Comparison of ENCODE assay signal across 19 cellular contexts in the genomic region with DNA sequence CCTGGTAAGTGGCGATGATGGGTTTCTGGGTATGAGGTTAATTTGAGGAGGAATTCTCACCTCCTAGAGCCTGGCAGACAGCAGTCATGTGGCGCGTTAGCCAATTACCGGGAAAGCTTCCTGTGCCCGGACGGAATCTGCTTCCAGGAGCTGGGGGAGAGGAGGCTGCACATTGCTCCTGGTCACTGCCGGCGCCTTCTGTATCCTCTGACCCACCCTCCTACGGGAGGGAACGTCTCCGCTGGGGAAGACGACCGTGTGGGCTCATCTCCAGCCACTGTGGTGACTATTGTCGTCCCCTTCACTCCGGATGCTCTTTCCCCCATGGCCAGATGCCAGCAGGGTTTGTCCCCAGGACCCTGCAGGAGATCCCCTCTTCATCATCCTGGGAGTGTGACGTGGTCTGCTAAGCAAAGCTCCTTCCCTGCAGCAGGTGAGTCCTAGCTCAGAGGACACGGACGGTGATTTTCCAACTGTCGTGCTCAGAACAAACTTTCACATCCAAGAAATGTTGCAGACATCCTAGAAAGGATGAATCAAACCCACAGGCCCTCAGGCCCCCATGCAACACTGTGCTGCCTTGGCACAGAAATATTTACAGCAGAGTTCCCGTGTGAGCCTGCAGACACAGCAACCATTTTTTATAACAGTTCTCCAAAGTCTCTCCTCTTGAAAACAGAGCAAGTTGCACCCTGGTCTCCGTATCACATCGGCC. TPM values are rescaled to one million over a fixed set of nuclear protein-coding genes. Genes with fewer than 3 reads are reported as not detected.
A peak's percentile ranks its signal among the peaks of the same experiment; 100 is the strongest.
DNase-seq lines count a peak whose midpoint lies in the region; ATAC-seq and TF ChIP-seq lines count a peak whose summit lies in the region.
"Had no signal": no experiment of that assay in that cellular context is flagged by ENCODE, and none has a peak within 500 bp of the region (broad histone marks: within the 10 kb centered on the region; RNA-seq: fewer than 3 reads in every experiment).

No MANE protein-coding gene starts in this region.

- peak; percentile 25 for DNase-seq in AG10803 (ENCODE audit: low read depth)
- peak; percentile 22 for DNase-seq in ELR (ENCODE audit: low read depth)
- peak; percentile 15 for DNase-seq in colonic mucosa
- peak; percentile 34 for DNase-seq in lower lobe of right lung
- DNase-seq in NCI-H526 (lab: John Stamatoyannopoulos, UW) = no peak
- no peak for DNase-seq in putamen (ENCODE audit: low spot score)
- no peak for DNase-seq in activated effector memory CD4-positive, alpha-beta T cell treated with Interleukin-2 at 50 U/mL for 16 hours
- DNase-seq: activated naive CD4-positive, alpha-beta T cell treated with anti-CD3 and anti-CD28 coated beads, Interleukin-2, amount 10 ng/mL, durations not matched to agents 7 days and 5 days; Caco-2; NCI-H1930; NCI-H446 treated with DMSO at 0.1 percent for 48 hours; stimulated activated CD4-positive, alpha-beta T cell treated with anti-CD3 and anti-CD28 coated beads, Interleukin-2, amount 100 ng/mL, for 24 hours; stimulated activated naive CD4-positive, alpha-beta T cell treated with Interleukin-2 at 50 U/mL for 16 hours; T-cell; transverse colon had no signal

- no peak for TF ChIP-seq CTCF in AG10803 (conservative IDR thresholded peaks at IDR 0.05; ENCODE audit: low read length)
- no peak for TF ChIP-seq CTCF in colonic mucosa (IDR thresholded peaks at IDR 0.05)
- TF ChIP-seq CTCF in lower lobe of right lung (IDR thresholded peaks at IDR 0.05) = no peak

- H3K27me3 ChIP-seq in colonic mucosa = no peaks in the 10 kb centered on the region
- H3K27me3 ChIP-seq in lower lobe of right lung (ENCODE audit: low read depth) = no peaks in the 10 kb centered on the region

- H3K9me3 ChIP-seq in colonic mucosa (no peaks in the 10 kb centered on the region), lower lobe of right lung (no peaks in the 10 kb centered on the region)
- H3K9me3 ChIP-seq: Caco-2, transverse colon had no signal

- H3K9ac ChIP-seq in colonic mucosa (ENCODE audit: low read depth in 2 of 2, low read length in 2 of 2) = no peak overlapping the region
- H3K9ac ChIP-seq: KMS-11 had no signal

- no peaks in the 10 kb centered on the region for H3K36me3 ChIP-seq in colonic mucosa
- H3K36me3 ChIP-seq in lower lobe of right lung = no peaks in the 10 kb centered on the region
- H3K36me3 ChIP-seq: transverse colon had no signal

- H3K4me1 ChIP-seq in colonic mucosa (peaks cover 5% of the 10 kb centered on the region), lower lobe of right lung (peaks cover 10% of the 10 kb centered on the region)

- intact Hi-C loops in colonic mucosa (cut with DNase I) = no loop called here
- intact Hi-C loops in lower lobe of right lung (cut with DNase I) = no loop called here

- no peak overlapping the region for H3K27ac ChIP-seq in colonic mucosa
- no peak overlapping the region for H3K27ac ChIP-seq in lower lobe of right lung
- H3K27ac ChIP-seq: coronary artery, KMS-11, transverse colon had no signal

- ATAC-seq in lower lobe of right lung = no peak
- ATAC-seq in HG03439 (IDR thresholded peaks at IDR 0.05; ENCODE audit: unreplicated experiment) = no peak
- ATAC-seq: T-cell had no signal

- H3K4me3 ChIP-seq in AG10803 (ENCODE audit: low read length) (no peak overlapping the region), colonic mucosa (no peak overlapping the region), lower lobe of right lung (no peak overlapping the region)
- H3K4me3 ChIP-seq: coronary artery, GM23338, transverse colon had no signal

RNA-seq across cellular contexts. Expression of gene FAM20C, which starts 29.6 kb away (rescaled TPM):
- total RNA-seq in colonic mucosa = 10 to 100 TPM; 18.5 to 18.9 TPM
- total RNA-seq in lower lobe of right lung = 42.9 TPM

Comparison
In these comparisons a context has a peak if more than half of its experiments do, and no peak if none do; other contexts are left out.
1. DNase-seq: peak in AG10803 (single experiment), ELR (single experiment), colonic mucosa (single experiment) and lower lobe of right lung (single experiment); none in NCI-H526 (0 of 2), putamen (single experiment) and activated effector memory CD4-positive, alpha-beta T cell treated with Interleukin-2 at 50 U/mL for 16 hours (single experiment).